Comparison of ENCODE assay signal across 18 cellular contexts in genomic region chr16:987846-988245, GRCh38. TPM values are rescaled to one million over a fixed set of nuclear protein-coding genes. Genes with fewer than 3 reads are reported as not detected.
DNase-seq lines count a peak whose midpoint lies in the region; ATAC-seq, FAIRE-seq and TF ChIP-seq lines count a peak whose summit lies in the region.
"Had no signal": no experiment of that assay in that cellular context is flagged by ENCODE, and none has a peak within 500 bp of the region (broad histone marks: within the 10 kb centered on the region; RNA-seq: fewer than 3 reads in every experiment).

No MANE protein-coding gene starts in this region.

- H3K4me3 ChIP-seq in SK-N-SH (ENCODE audit: low read depth in 2 of 2, low read length in 1 of 2) (no peak overlapping the region), neuronal stem cell (ENCODE audit: low read length in 2 of 2) (no peak overlapping the region), aorta (ENCODE audit: low read length in 2 of 2) (no peak overlapping the region)
- H3K4me3 ChIP-seq: MG63 had no signal

- no peak overlapping the region for H4K8ac ChIP-seq in neuronal stem cell (ENCODE audit: low read depth, low read length)

- H4K91ac ChIP-seq in neuronal stem cell (ENCODE audit: low read depth, low read length, poor library complexity), result no peak overlapping the region

- H3K4me2 ChIP-seq in SK-N-SH (no peak overlapping the region), neuronal stem cell (ENCODE audit: insufficient read depth, low read length, poor library complexity, severe bottlenecking) (no peak overlapping the region)

- peak overlapping the region; percentile 64 for H3K18ac ChIP-seq in neuronal stem cell (ENCODE audit: low read length)

- ATAC-seq in SK-N-SH treated with all-trans-retinoic acid at 6 μM for 48 hours (no peak), aorta (ENCODE audit: low FRiP score) (peak; percentile 55), HG03460 (IDR thresholded peaks at IDR 0.05; ENCODE audit: unreplicated experiment) (no peak)
- ATAC-seq: CD8-positive, alpha-beta T cell; PC-3 had no signal

- no peak for TF ChIP-seq EP300 in SK-N-SH (IDR thresholded peaks at IDR 0.05; ENCODE audit: borderline replicate concordance in 1 of 2, low read depth in 1 of 2, low read length in 1 of 2)

- H4K20me1 ChIP-seq in SK-N-SH (ENCODE audit: insufficient read depth), result peaks cover 9% of the 10 kb centered on the region; the same call in 1 of the 2 replicates

- peaks cover 95% of the 10 kb centered on the region for H3K27me3 ChIP-seq in SK-N-SH (ENCODE audit: insufficient read depth)
- H3K27me3 ChIP-seq in neuronal stem cell (ENCODE audit: control insufficient read depth in 3 of 3, insufficient read depth in 3 of 3, low read depth in 1 of 3, low read length in 3 of 3), result peaks cover 0 to 9% (median 2%) of the 10 kb centered on the region in 3 experiments
- no peaks in the 10 kb centered on the region for H3K27me3 ChIP-seq in aorta (ENCODE audit: control insufficient read depth in 1 of 2, insufficient read depth in 2 of 2, low read length in 1 of 2)

- TF ChIP-seq RAD21 in SK-N-SH (IDR thresholded peaks at IDR 0.05; ENCODE audit: low read length), result no peak

- H3K79me1 ChIP-seq in neuronal stem cell (ENCODE audit: low read depth, low read length), result peaks cover 3% of the 10 kb centered on the region

- peak overlapping the region; percentile 95 for H2AK5ac ChIP-seq in neuronal stem cell (ENCODE audit: low read depth, low read length)

- H3F3A ChIP-seq in SK-N-SH (replicated peaks; ENCODE audit: insufficient read depth), result peaks cover 3% of the 10 kb centered on the region

- intact Hi-C loops in aorta (cut with DNase I), result no loop called here

- no peaks in the 10 kb centered on the region for H3K9me2 ChIP-seq in SK-N-SH

- no peak overlapping the region for H3K4ac ChIP-seq in neuronal stem cell (ENCODE audit: low read length)

- CTCF ChIA-PET in SK-N-SH (lab: Yijun Ruan, JAX), result interaction anchor here (2.1 kb wide), 1 partner anchor 69 kb away, joined by 6 read pairs; no protein-coding TSS in a partner anchor

- H3K36me3 ChIP-seq in SK-N-SH (replicated peaks in 1 of 2; ENCODE audit: control insufficient read depth in 1 of 2, insufficient read depth in 2 of 2, low read length in 1 of 2), result no peaks in the 10 kb centered on the region
- H3K36me3 ChIP-seq in neuronal stem cell (replicated peaks in 1 of 2; ENCODE audit: control insufficient read depth in 2 of 2, insufficient read depth in 2 of 2, low read length in 2 of 2), result peaks cover 5 to 19% of the 10 kb centered on the region in 2 donors
- no peaks in the 10 kb centered on the region for H3K36me3 ChIP-seq in aorta (ENCODE audit: control insufficient read depth in 1 of 2, insufficient read depth in 2 of 2, low read length in 1 of 2)
- H3K36me3 ChIP-seq: MG63 had no signal

- FAIRE-seq in urothelium cell line (lab: Jason Lieb, UNC), result no peak
- FAIRE-seq: H1 had no signal

- no peak overlapping the region for H2BK5ac ChIP-seq in neuronal stem cell (ENCODE audit: low read length)

- DNase-seq in SK-N-SH, result peak; percentile 41
- no peak for DNase-seq in neuronal stem cell (ENCODE audit: low spot score)
- peak in 1 of 2 donors; percentile 64 for DNase-seq in aorta
- DNase-seq in A172 (ENCODE audit: low spot score), result no peak
- no peak for DNase-seq in urothelium cell line (ENCODE audit: low spot score)
- DNase-seq: CD8-positive, alpha-beta T cell; MG63; NCI-H1092 treated with DMSO at 0.1 percent for 48 hours; NCI-H2081 treated with DMSO at 0.1 percent for 48 hours; NCI-H510A treated with DMSO at 0.1 percent for 48 hours; NCI-H82; PC-3 had no signal

- H3K23ac ChIP-seq in neuronal stem cell (ENCODE audit: low read depth, low read length, poor library complexity), result no peak overlapping the region

- H3K27ac ChIP-seq in SK-N-SH (ENCODE audit: low read depth in 2 of 2, low read length in 1 of 2) (no peak overlapping the region), cingulate gyrus (ENCODE audit: low read depth, low read length) (peak overlapping the region; percentile 60), neuronal stem cell (replicated peaks; ENCODE audit: low read length) (no peak overlapping the region), aorta (ENCODE audit: low read depth in 1 of 2, low read length in 2 of 2) (no peak overlapping the region)
- H3K27ac ChIP-seq: 22Rv1, RWPE1 had no signal

- H3K4me1 ChIP-seq in SK-N-SH (ENCODE audit: control insufficient read depth in 1 of 2, insufficient read depth in 2 of 2, low read depth in 1 of 2, low read length in 1 of 2), result no peaks in the 10 kb centered on the region
- peaks cover 15 to 46% of the 10 kb centered on the region in 2 donors for H3K4me1 ChIP-seq in neuronal stem cell (ENCODE audit: control insufficient read depth in 2 of 2, insufficient read depth in 1 of 2, low read depth in 1 of 2, low read length in 2 of 2)
- H3K4me1 ChIP-seq in aorta (ENCODE audit: control insufficient read depth in 1 of 2, insufficient read depth in 2 of 2, low read length in 2 of 2), result no peaks in the 10 kb centered on the region

- POLR2A ChIA-PET in SK-N-SH (lab: Yijun Ruan, JAX), result no interaction called here

- H2BK120ac ChIP-seq in neuronal stem cell (ENCODE audit: low read depth, low read length), result peak overlapping the region; percentile 3

- no peaks in the 10 kb centered on the region for H3K79me2 ChIP-seq in SK-N-SH (ENCODE audit: insufficient read depth)

- no peak overlapping the region for H3K9ac ChIP-seq in SK-N-SH
- H3K9ac ChIP-seq in neuronal stem cell (ENCODE audit: low read depth, low read length, poor library complexity), result peak overlapping the region; percentile 37

- H3K9me3 ChIP-seq in SK-N-SH (no peaks in the 10 kb centered on the region), neuronal stem cell (replicated peaks in 1 of 2; ENCODE audit: control insufficient read depth in 2 of 2, insufficient read depth in 1 of 2, low read depth in 1 of 2, low read length in 2 of 2) (no peaks in the 10 kb centered on the region), aorta (ENCODE audit: control insufficient read depth, low read length) (no peaks in the 10 kb centered on the region)
- H3K9me3 ChIP-seq: MG63 had no signal

- H3K14ac ChIP-seq in neuronal stem cell (ENCODE audit: low read length), result peak overlapping the region; percentile 71

- no peak overlapping the region for H2BK12ac ChIP-seq in neuronal stem cell (ENCODE audit: low read length)

- 24% methylated on average over 10 of the region's 17 CpGs for WGBS in SK-N-SH (ENCODE audit: low lambda C conversion rate)
- WGBS in neuronal stem cell (ENCODE audit: extremely low coverage in 2 of 2, insufficient read length in 2 of 2, insufficient replicate concordance in 1 of 2), 2 donors, result no CpG with 5 or more reads among the region's 17 CpGs
- 1 to 9% methylated on average over 17 of the region's 17 CpGs for whole genome bisulfite sequencing in aorta, 2 donors

- H2AFZ ChIP-seq in SK-N-SH (ENCODE audit: low read depth), result no peak overlapping the region
- H2AFZ ChIP-seq in neuronal stem cell (ENCODE audit: low read length), result no peak overlapping the region

- H2BK15ac ChIP-seq in neuronal stem cell (ENCODE audit: low read length), result peak overlapping the region; percentile 67

- no peak for TF ChIP-seq CTCF in SK-N-SH (IDR thresholded peaks at IDR 0.05)

TF ChIP-seq in SK-N-SH, 30 proteins besides CTCF, POLR2A, EP300 and RAD21 (continues in another document):
- no peak for TF ChIP-seq NFIC (IDR thresholded peaks at IDR 0.05; ENCODE audit: borderline replicate concordance)
- TF ChIP-seq CHD2 (IDR thresholded peaks at IDR 0.05; ENCODE audit: low read length, partially characterized antibody), result no peak
- TF ChIP-seq MEF2A (IDR thresholded peaks at IDR 0.05; ENCODE audit: borderline replicate concordance, low read depth), result no peak
- TF ChIP-seq SIN3A (IDR thresholded peaks at IDR 0.05; ENCODE audit: borderline replicate concordance, low read depth, low read length), result no peak
- no peak for TF ChIP-seq MXI1 (IDR thresholded peaks at IDR 0.05; ENCODE audit: low read depth, low read length)
- TF ChIP-seq TCF12 (IDR thresholded peaks at IDR 0.05), result no peak

TF ChIP-seq in SK-N-SH treated with all-trans-retinoic acid at 6 μM for 48 hours, 23 proteins besides CTCF, POLR2A, EP300 and RAD21 (continues in another document):
- TF ChIP-seq SNAI2 (CRISPR knock-in tag; IDR thresholded peaks at IDR 0.05), result no peak
- no peak for TF ChIP-seq CREB5 (CRISPR knock-in tag; IDR thresholded peaks at IDR 0.05; ENCODE audit: low read depth)
- TF ChIP-seq ZFP3 (CRISPR knock-in tag; IDR thresholded peaks at IDR 0.05), result no peak
- TF ChIP-seq ZNF565 (CRISPR knock-in tag; conservative IDR thresholded peaks at IDR 0.05; ENCODE audit: low read depth), result no peak

RNA-seq across cellular contexts. Expression of gene SOX8, which starts 6.3 kb away (rescaled TPM):
- polyA plus RNA-seq in SK-N-SH (2012; rRNA removed) (not detected in 2 replicates), aorta (1 to 10 TPM; 1.0 to 5.7 TPM)
- not detected in 2 replicates for polyA plus RNA-seq in SK-N-SH (2012; cell fraction: cytosol; rRNA removed)
- polyA plus RNA-seq in SK-N-SH (2012; cell fraction: nucleus; rRNA removed), result not detected in 2 replicates
- 5.1 TPM for polyA plus RNA-seq in neuronal stem cell (2013, experiment 1 of 2)
- 5.2 TPM for polyA plus RNA-seq in neuronal stem cell (2013, experiment 2 of 2)
- 1 to 10 TPM; 2.2 to 7.0 TPM for total RNA-seq in aorta
- 0.07 and 0.14 TPM in 2 replicates for total RNA-seq in A172 (2014; rRNA removed; shearing (Covaris generic))

RNA-seq across cellular contexts. Expression of gene LMF1, which starts 17.1 kb away (rescaled TPM):
- polyA plus RNA-seq in SK-N-SH (2012; rRNA removed) (5.7 and 8.2 TPM in 2 replicates), aorta (10 to 100 TPM in 1 of 2 donors, 1 to 10 TPM in 1; 8.8 to 75.0 TPM)
- polyA plus RNA-seq in SK-N-SH (2012; cell fraction: cytosol; rRNA removed), result 3.0 and 5.1 TPM in 2 replicates
- polyA plus RNA-seq in SK-N-SH (2012; cell fraction: nucleus; rRNA removed), result 22.6 and 22.9 TPM in 2 replicates
- polyA plus RNA-seq in neuronal stem cell (2013, experiment 1 of 2), result 6.9 TPM
- 6.7 TPM for polyA plus RNA-seq in neuronal stem cell (2013, experiment 2 of 2)
- 10 to 100 TPM; 18.2 to 38.4 TPM for total RNA-seq in aorta
- total RNA-seq in A172 (2014; rRNA removed; shearing (Covaris generic)), result 14.1 and 25.1 TPM in 2 replicates
